Comparison of ENCODE assay signal across 17 cellular contexts in genomic region chr13:106291006-106291405, GRCh38.
DNase-seq lines count a peak whose midpoint lies in the region; ATAC-seq and TF ChIP-seq lines count a peak whose summit lies in the region.
"Had no signal": no experiment of that assay in that cellular context is flagged by ENCODE, and none has a peak within 500 bp of the region (broad histone marks: within the 10 kb centered on the region; RNA-seq: fewer than 3 reads in every experiment).

No MANE protein-coding gene starts in this region.

- peaks cover 6% of the 10 kb centered on the region for H3K4me1 ChIP-seq in foreskin keratinocyte

- peak; percentile 48 for DNase-seq in A172 (ENCODE audit: low spot score)
- DNase-seq in HFFc6: peak; percentile 37
- peak; percentile 32 for DNase-seq in amniotic epithelial cell (ENCODE audit: low read depth)
- DNase-seq in foreskin keratinocyte: peak in 1 of 2 donors; percentile 50
- DNase-seq in activated effector memory CD4-positive, alpha-beta T cell treated with Interleukin-2 at 50 U/mL for 16 hours: no peak
- DNase-seq in effector CD4-positive, alpha-beta T cell: no peak
- no peak for DNase-seq in inferior parietal cortex (ENCODE audit: extremely low spot score)
- no peak for DNase-seq in NCI-H82 (lab: John Stamatoyannopoulos, UW)
- DNase-seq: 8988T; activated naive CD4-positive, alpha-beta T cell treated with Interleukin-2 at 50 U/mL for 16 hours; CD8-positive, alpha-beta memory T cell; NCI-H2029 treated with DMSO at 0.1 percent for 48 hours; NCI-H526; stimulated activated naive CD8-positive, alpha-beta T cell treated with anti-CD3 and anti-CD28 coated beads, Interleukin-15, amount 100 ng/mL, for 72 hours; T-cell had no signal

- H3K27me3 ChIP-seq in foreskin keratinocyte: no peaks in the 10 kb centered on the region

- no peaks in the 10 kb centered on the region for H3K9me3 Mint-ChIP-seq in HFFc6

- H3K4me3 Mint-ChIP-seq in HFFc6: no peak overlapping the region
- H3K4me3 Mint-ChIP-seq: CD8-positive, alpha-beta memory T cell; stimulated activated naive CD8-positive, alpha-beta T cell treated with anti-CD3 and anti-CD28 coated beads, Interleukin-15, amount 100 ng/mL, for 72 hours; T-cell; WTC11 had no signal

- no peak overlapping the region for H3K27ac ChIP-seq in foreskin keratinocyte

- no peak overlapping the region for H3K27ac Mint-ChIP-seq in HFFc6
- H3K27ac Mint-ChIP-seq: stimulated activated naive CD8-positive, alpha-beta T cell treated with anti-CD3 and anti-CD28 coated beads, Interleukin-15, amount 100 ng/mL, for 72 hours; T-cell; WTC11 had no signal

- no peaks in the 10 kb centered on the region for H3K36me3 Mint-ChIP-seq in HFFc6 (ENCODE audit: low read depth)
- H3K36me3 Mint-ChIP-seq: CD8-positive, alpha-beta memory T cell; T-cell; WTC11 had no signal

- peaks cover 10% of the 10 kb centered on the region for H3K4me1 Mint-ChIP-seq in HFFc6 (ENCODE audit: low read depth)
- H3K4me1 Mint-ChIP-seq: CD8-positive, alpha-beta memory T cell; stimulated activated naive CD8-positive, alpha-beta T cell treated with anti-CD3 and anti-CD28 coated beads, Interleukin-15, amount 100 ng/mL, for 72 hours; T-cell had no signal

- peak; percentile 75 for ATAC-seq in foreskin keratinocyte
- ATAC-seq: Panc1; stimulated activated naive CD8-positive, alpha-beta T cell treated with anti-CD3 and anti-CD28 coated beads, Interleukin-15, amount 100 ng/mL, for 72 hours; T-cell; WTC11 had no signal

- H3K27me3 Mint-ChIP-seq in HFFc6 (ENCODE audit: insufficient read depth): peaks cover 8% of the 10 kb centered on the region
- H3K27me3 Mint-ChIP-seq: CD8-positive, alpha-beta memory T cell had no signal

- TF ChIP-seq CTCF in HFFc6 (IDR thresholded peaks at IDR 0.05) (no peak), foreskin keratinocyte (conservative IDR thresholded peaks at IDR 0.05) (no peak)

Comparison
In these comparisons a context has a peak if more than half of its experiments do, and no peak if none do; other contexts are left out.
1. DNase-seq: peak in A172 (single experiment), HFFc6 (single experiment) and amniotic epithelial cell (single experiment); none in activated effector memory CD4-positive, alpha-beta T cell treated with Interleukin-2 at 50 U/mL for 16 hours (single experiment), effector CD4-positive, alpha-beta T cell (single experiment), inferior parietal cortex (single experiment) and NCI-H82 (single experiment).